11 cellular contexts compared by ENCODE assay signal in genomic region chr6:154548130-154548830, GRCh38. TPM values are rescaled to one million over a fixed set of nuclear protein-coding genes. Genes with fewer than 3 reads are reported as not detected.
DNase-seq lines count a peak whose midpoint lies in the region; ATAC-seq, FAIRE-seq and TF ChIP-seq lines count a peak whose summit lies in the region.
"Had no signal": no experiment of that assay in that cellular context is flagged by ENCODE, and none has a peak within 500 bp of the region (broad histone marks: within the 10 kb centered on the region; RNA-seq: fewer than 3 reads in every experiment).

No MANE protein-coding gene starts in this region.

- 35% methylated on average over 8 of the region's 8 CpGs for WGBS in SK-N-SH (ENCODE audit: low lambda C conversion rate)

- peaks cover 36% of the 10 kb centered on the region for H3K27me3 Mint-ChIP-seq in WTC11 (ENCODE audit: low read depth)

- H3F3A ChIP-seq in SK-N-SH (replicated peaks; ENCODE audit: insufficient read depth) = peaks cover 9% of the 10 kb centered on the region

- no peaks in the 10 kb centered on the region for H3K36me3 ChIP-seq in SK-N-SH (replicated peaks in 1 of 2; ENCODE audit: control insufficient read depth in 1 of 2, insufficient read depth in 2 of 2, low read length in 1 of 2)

- peaks cover 0 to 11% of the 10 kb centered on the region in 2 experiments; a peak in 2 of 4 replicates for H3K4me1 ChIP-seq in SK-N-SH (ENCODE audit: control insufficient read depth in 1 of 2, insufficient read depth in 2 of 2, low read depth in 1 of 2, low read length in 1 of 2)

- peaks cover 2% of the 10 kb centered on the region; the same call in 1 of the 2 replicates for H3K36me3 Mint-ChIP-seq in WTC11

- DNase-seq in Daoy (ENCODE audit: low read depth) (peak; percentile 82), SK-N-SH (peak; percentile 45), glomerular endothelial cell (ENCODE audit: extremely low read depth, low read depth, low spot score) (peak; percentile 42), pons (ENCODE audit: low spot score) (peak; percentile 66), WTC11 (ENCODE audit: low spot score) (no peak), RKO (ENCODE audit: low spot score) (no peak), GM19239 (ENCODE audit: insufficient read length, low spot score) (no peak)
- no peak for DNase-seq in activated CD4-positive, alpha-beta T cell treated with anti-CD3 and anti-CD28 coated beads, Interleukin-2, amount 50 U/mL, for 1 hour
- DNase-seq: activated T-cell treated with anti-CD3 and anti-CD28 coated beads, Interleukin-2, amount 50 U/mL, for 4 hours had no signal

- no peaks in the 10 kb centered on the region for H3K9me2 ChIP-seq in SK-N-SH

- peaks cover 5% of the 10 kb centered on the region for H3K9me3 Mint-ChIP-seq in WTC11
- H3K9me3 Mint-ChIP-seq: activated T-cell treated with anti-CD3 and anti-CD28 coated beads, Interleukin-2, amount 50 U/mL, for 4 hours had no signal

- no peaks in the 10 kb centered on the region for H3K27me3 ChIP-seq in SK-N-SH (ENCODE audit: insufficient read depth)

- H3K4me3 ChIP-seq in SK-N-SH (ENCODE audit: low read depth in 2 of 2, low read length in 1 of 2) = no peak overlapping the region; a peak in 1 of 4 replicates

- H4K20me1 ChIP-seq in SK-N-SH (ENCODE audit: insufficient read depth) = no peaks in the 10 kb centered on the region

- no peak; the same call in 1 of the 2 replicates for TF ChIP-seq RAD21 in SK-N-SH (IDR thresholded peaks at IDR 0.05; ENCODE audit: low read length)

- TF ChIP-seq EP300 in SK-N-SH (IDR thresholded peaks at IDR 0.05; ENCODE audit: borderline replicate concordance in 1 of 2, low read depth in 1 of 2, low read length in 1 of 2) = no peak

- POLR2A ChIA-PET in SK-N-SH (lab: Yijun Ruan, JAX) = interaction anchor here (1.3 kb wide), 1 partner anchor 39 kb away, joined by 3 read pairs; no protein-coding TSS in a partner anchor
- POLR2A ChIA-PET in WTC11 (lab: Charles Lee) = no interaction called here

- no peak for FAIRE-seq in GM19239 (lab: Jason Lieb, UNC)
- FAIRE-seq: TTC549 had no signal

- H3K4me3 Mint-ChIP-seq in WTC11 = no peak overlapping the region
- H3K4me3 Mint-ChIP-seq: activated T-cell treated with anti-CD3 and anti-CD28 coated beads, Interleukin-2, amount 50 U/mL, for 4 hours had no signal

- no peaks in the 10 kb centered on the region for H3K79me2 ChIP-seq in SK-N-SH (ENCODE audit: insufficient read depth)

- no peak overlapping the region for H3K9ac ChIP-seq in SK-N-SH

- H3K27ac Mint-ChIP-seq in WTC11 = no peak overlapping the region

- H3K4me1 Mint-ChIP-seq in WTC11 = peaks cover 15% of the 10 kb centered on the region

- H3K9me3 ChIP-seq in SK-N-SH = no peaks in the 10 kb centered on the region

- no peak overlapping the region for H2AFZ ChIP-seq in SK-N-SH (ENCODE audit: low read depth)

- peak overlapping the region; percentile 17; the same call in 1 of the 2 replicates for H3K4me2 ChIP-seq in SK-N-SH

- TF ChIP-seq CTCF in SK-N-SH (IDR thresholded peaks at IDR 0.05) (no peak), WTC11 (IDR thresholded peaks at IDR 0.05) (no peak)

- ATAC-seq in WTC11 = no peak
- ATAC-seq: activated T-cell treated with anti-CD3 and anti-CD28 coated beads, Interleukin-2, amount 50 U/mL, for 4 hours had no signal

- H3K27ac ChIP-seq in SK-N-SH (ENCODE audit: low read depth in 2 of 2, low read length in 1 of 2) = peak overlapping the region; percentile 41 to 73; a peak in 3 of 4 replicates
- H3K27ac ChIP-seq: C4-2B had no signal

- CTCF ChIA-PET in SK-N-SH (lab: Yijun Ruan, JAX) = no interaction called here
- CTCF ChIA-PET in WTC11 (lab: Charles Lee) = no interaction called here

TF ChIP-seq in SK-N-SH, 30 proteins besides CTCF, POLR2A, EP300 and RAD21:
- peak; percentile 65 for TF ChIP-seq PBX3 (IDR thresholded peaks at IDR 0.05)
- no peak for TF ChIP-seq JUND (IDR thresholded peaks at IDR 0.05)
- TF ChIP-seq NFIC (IDR thresholded peaks at IDR 0.05; ENCODE audit: borderline replicate concordance) = peak; percentile 13; the same call in 1 of the 2 replicates
- TF ChIP-seq SIN3A (IDR thresholded peaks at IDR 0.05; ENCODE audit: borderline replicate concordance, low read depth, low read length) = no peak
- TF ChIP-seq USF2 (IDR thresholded peaks at IDR 0.05; ENCODE audit: borderline replicate concordance, low read depth, low read length) = no peak
- TF ChIP-seq IRF3 (IDR thresholded peaks at IDR 0.05; ENCODE audit: low read depth, low read length) = no peak

TF ChIP-seq in WTC11, 78 proteins besides CTCF, POLR2A, EP300 and RAD21:
- no peak for TF ChIP-seq ZNF671 (CRISPR knock-in tag; IDR thresholded peaks at IDR 0.05)
- no peak for TF ChIP-seq ZNF512 (CRISPR knock-in tag; IDR thresholded peaks at IDR 0.05; ENCODE audit: borderline replicate concordance)
- no peak for TF ChIP-seq PRDM15 (CRISPR knock-in tag; IDR thresholded peaks at IDR 0.05)
TF ChIP-seq in WTC11: peak in this region for 0.

RNA-seq across cellular contexts. Expression of gene CNKSR3, which starts 37.8 kb away (rescaled TPM):
- 13.0 and 14.9 TPM in 2 replicates for total RNA-seq in Daoy (2014; rRNA removed; shearing (Covaris generic))
- 1.6 TPM in 2 replicates for polyA plus RNA-seq in SK-N-SH (2012; rRNA removed)
- polyA plus RNA-seq in SK-N-SH (2012; cell fraction: cytosol; rRNA removed) = 2.4 and 2.5 TPM in 2 replicates
- polyA plus RNA-seq in SK-N-SH (2012; cell fraction: nucleus; rRNA removed) = 1.7 and 2.8 TPM in 2 replicates
- total RNA-seq in glomerular endothelial cell (13.3 and 21.1 TPM in 2 replicates), WTC11 (2021) (3.9 to 5.7 TPM (median 4.0 TPM) in 3 replicates)

Comparison
In these comparisons a context has a peak if more than half of its experiments do, and no peak if none do; other contexts are left out.
1. DNase-seq: peak in Daoy (single experiment), SK-N-SH (single experiment), glomerular endothelial cell (single experiment) and pons (single experiment); none in WTC11 (single experiment), RKO (single experiment), GM19239 (single experiment) and activated CD4-positive, alpha-beta T cell treated with anti-CD3 and anti-CD28 coated beads, Interleukin-2, amount 50 U/mL, for 1 hour (single experiment).